ENCODE assay signal across 1 cellular context in genomic region chr1:118487932-118488331, GRCh38.
TF ChIP-seq lines count a peak whose summit lies in the region.

No MANE protein-coding gene starts in this region.

TF ChIP-seq in HEK293, 187 proteins besides CTCF, POLR2A, EP300 and RAD21 (continued from another document):
- TF ChIP-seq ZBTB7A (tag by site-specific recombination; IDR thresholded peaks at IDR 0.05; ENCODE audit: low read depth) (no peak), ZNF16 (tag by site-specific recombination; IDR thresholded peaks at IDR 0.05; ENCODE audit: low read depth) (no peak), ZNF558 (tag by site-specific recombination; IDR thresholded peaks at IDR 0.05) (no peak), ZNF629 (tag by site-specific recombination; IDR thresholded peaks at IDR 0.05) (no peak), ZNF692 (tag by site-specific recombination; IDR thresholded peaks at IDR 0.05) (no peak), ZNF544 (tag by site-specific recombination; IDR thresholded peaks at IDR 0.05) (no peak), ZNF18 (tag by site-specific recombination; IDR thresholded peaks at IDR 0.05) (no peak), MYNN (tag by site-specific recombination; IDR thresholded peaks at IDR 0.05; ENCODE audit: borderline replicate concordance) (no peak), SCRT2 (tag by site-specific recombination; IDR thresholded peaks at IDR 0.05) (no peak), PRDM10 (tag by site-specific recombination; IDR thresholded peaks at IDR 0.05) (no peak), HOXD13 (CRISPR knock-in tag; IDR thresholded peaks at IDR 0.05; ENCODE audit: borderline replicate concordance) (no peak), KLF17 (tag by site-specific recombination; IDR thresholded peaks at IDR 0.05) (no peak), ZNF10 (tag by site-specific recombination; IDR thresholded peaks at IDR 0.05) (peak; percentile 12; the same call in 1 of the 2 replicates), ZNF580 (tag by site-specific recombination; IDR thresholded peaks at IDR 0.05) (no peak), ZNF184 (tag by site-specific recombination; IDR thresholded peaks at IDR 0.05) (no peak)
